Comparison of ENCODE assay signal across 1 cellular context in the genomic region with DNA sequence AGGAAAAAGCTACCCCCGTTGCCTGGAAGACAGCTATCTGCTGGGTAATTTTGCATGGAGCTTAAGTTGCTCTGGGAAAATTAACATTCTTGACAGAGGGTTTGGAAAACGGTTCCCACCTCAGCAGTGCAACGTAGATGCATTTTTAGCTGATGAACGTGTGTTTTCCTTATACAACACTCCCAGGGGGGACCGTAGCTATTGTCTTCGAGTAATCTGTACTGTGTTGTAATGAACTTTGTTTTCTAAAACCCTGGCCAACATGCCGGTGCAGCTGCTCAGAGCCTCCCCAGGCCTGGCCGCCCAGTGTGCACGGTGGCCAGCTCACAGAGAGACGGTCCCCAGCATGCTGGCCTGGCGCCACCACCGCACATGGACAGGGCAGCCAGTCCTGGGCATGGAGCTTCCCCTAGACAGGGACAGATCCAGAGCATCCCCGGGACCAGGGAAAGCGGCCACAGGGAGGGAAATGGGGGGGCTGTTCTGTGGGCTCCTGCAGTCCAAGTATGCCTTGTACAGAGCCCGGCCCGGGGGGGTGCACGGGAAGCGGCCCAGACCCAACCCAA.
TF ChIP-seq lines count a peak whose summit lies in the region.

No MANE protein-coding gene starts in this region.

TF ChIP-seq in HepG2, 621 proteins besides CTCF, POLR2A, EP300 and RAD21:
- TF ChIP-seq MBD4 (IDR thresholded peaks at IDR 0.05; ENCODE audit: borderline replicate concordance, low read length) (no peak), ZNF567 (CRISPR knock-in tag; IDR thresholded peaks at IDR 0.05; ENCODE audit: borderline replicate concordance) (no peak), ZNF720 (CRISPR knock-in tag; IDR thresholded peaks at IDR 0.05) (no peak), ZKSCAN8 (CRISPR knock-in tag; IDR thresholded peaks at IDR 0.05; ENCODE audit: borderline replicate concordance) (no peak), GTF2F1 (IDR thresholded peaks at IDR 0.05; ENCODE audit: low read length) (no peak), ZNF879 (CRISPR knock-in tag; IDR thresholded peaks at IDR 0.05) (no peak), NCOA2 (CRISPR knock-in tag; IDR thresholded peaks at IDR 0.05) (no peak), ZNF674 (CRISPR knock-in tag; IDR thresholded peaks at IDR 0.05; ENCODE audit: low read depth) (no peak), ZC3H13 (CRISPR knock-in tag; IDR thresholded peaks at IDR 0.05) (no peak)
- TF ChIP-seq, protein P1, sequence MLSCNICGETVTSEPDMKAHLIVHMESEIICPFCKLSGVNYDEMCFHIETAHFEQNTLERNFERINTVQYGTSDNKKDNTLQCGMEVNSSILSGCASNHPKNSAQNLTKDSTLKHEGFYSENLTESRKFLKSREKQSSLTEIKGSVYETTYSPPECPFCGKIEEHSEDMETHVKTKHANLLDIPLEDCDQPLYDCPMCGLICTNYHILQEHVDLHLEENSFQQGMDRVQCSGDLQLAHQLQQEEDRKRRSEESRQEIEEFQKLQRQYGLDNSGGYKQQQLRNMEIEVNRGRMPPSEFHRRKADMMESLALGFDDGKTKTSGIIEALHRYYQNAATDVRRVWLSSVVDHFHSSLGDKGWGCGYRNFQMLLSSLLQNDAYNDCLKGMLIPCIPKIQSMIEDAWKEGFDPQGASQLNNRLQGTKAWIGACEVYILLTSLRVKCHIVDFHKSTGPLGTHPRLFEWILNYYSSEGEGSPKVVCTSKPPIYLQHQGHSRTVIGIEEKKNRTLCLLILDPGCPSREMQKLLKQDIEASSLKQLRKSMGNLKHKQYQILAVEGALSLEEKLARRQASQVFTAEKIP (CRISPR knock-in tag; IDR thresholded peaks at IDR 0.05; ENCODE audit: borderline replicate concordance), result no peak
- TF ChIP-seq, protein P2, sequence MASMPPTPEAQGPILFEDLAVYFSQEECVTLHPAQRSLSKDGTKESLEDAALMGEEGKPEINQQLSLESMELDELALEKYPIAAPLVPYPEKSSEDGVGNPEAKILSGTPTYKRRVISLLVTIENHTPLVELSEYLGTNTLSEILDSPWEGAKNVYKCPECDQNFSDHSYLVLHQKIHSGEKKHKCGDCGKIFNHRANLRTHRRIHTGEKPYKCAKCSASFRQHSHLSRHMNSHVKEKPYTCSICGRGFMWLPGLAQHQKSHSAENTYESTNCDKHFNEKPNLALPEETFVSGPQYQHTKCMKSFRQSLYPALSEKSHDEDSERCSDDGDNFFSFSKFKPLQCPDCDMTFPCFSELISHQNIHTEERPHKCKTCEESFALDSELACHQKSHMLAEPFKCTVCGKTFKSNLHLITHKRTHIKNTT (CRISPR knock-in tag; IDR thresholded peaks at IDR 0.05), result no peak
